In genomic region chr7:101554584-101555268, GRCh38 we compare ENCODE assay signal across 19 cellular contexts.
DNase-seq lines count a peak whose midpoint lies in the region; ATAC-seq and TF ChIP-seq lines count a peak whose summit lies in the region.
"Had no signal": no experiment of that assay in that cellular context is flagged by ENCODE, and none has a peak within 500 bp of the region (broad histone marks: within the 10 kb centered on the region; RNA-seq: fewer than 3 reads in every experiment).

No MANE protein-coding gene starts in this region.

- H3K9ac ChIP-seq in endodermal cell (ENCODE audit: extremely low read depth, low read length, poor library complexity, severe bottlenecking) = no peak overlapping the region
- H3K9ac ChIP-seq: GM23248 had no signal

- H3K36me3 Mint-ChIP-seq in activated CD8-positive, alpha-beta memory T cell treated with anti-CD3 and anti-CD28 coated beads, Interleukin-2, amount 10 ng/mL, durations not matched to agents 7 days and 5 days = no peaks in the 10 kb centered on the region
- H3K36me3 Mint-ChIP-seq in endodermal cell (ENCODE audit: low read depth) = peaks cover 7% of the 10 kb centered on the region
- H3K36me3 Mint-ChIP-seq: CD4-positive, alpha-beta memory T cell had no signal

- WGBS in endodermal cell (ENCODE audit: insufficient coverage in 1 of 2, insufficient read length in 1 of 2), 2 experiments = 90% methylated on average over 4 to 6 of the region's 6 CpGs

- no peaks in the 10 kb centered on the region for H3K27me3 ChIP-seq in endodermal cell (ENCODE audit: control insufficient read depth, insufficient read depth, low read length, poor library complexity, severe bottlenecking)
- H3K27me3 ChIP-seq: BE2C had no signal

- no peak overlapping the region for H3K4me3 ChIP-seq in endodermal cell (ENCODE audit: low read length)
- H3K4me3 ChIP-seq: GM23248 had no signal

- no peaks in the 10 kb centered on the region for H3K27me3 Mint-ChIP-seq in activated CD8-positive, alpha-beta memory T cell treated with anti-CD3 and anti-CD28 coated beads, Interleukin-2, amount 10 ng/mL, durations not matched to agents 7 days and 5 days
- H3K27me3 Mint-ChIP-seq in endodermal cell (ENCODE audit: insufficient read depth) = no peaks in the 10 kb centered on the region

- in situ Hi-C loops in KBM-7 (cut with MboI; ENCODE audit: low pct_unique_long_range_greater_than_20kb, low sequenced_read_pairs) = loop anchor here (25.0 kb wide), 2 partner anchors 708 to 908 kb away; partner anchors contain the start of genes ALKBH4 and LRWD1

- H3K4me1 ChIP-seq in endodermal cell (ENCODE audit: control insufficient read depth, insufficient read depth, low read length) = no peaks in the 10 kb centered on the region
- H3K4me1 ChIP-seq: BE2C had no signal

- peak; percentile 42 for DNase-seq in activated CD8-positive, alpha-beta memory T cell treated with anti-CD3 and anti-CD28 coated beads, Interleukin-2, amount 50 U/mL, for 48 hours
- no peak for DNase-seq in activated CD8-positive, alpha-beta memory T cell treated with anti-CD3 and anti-CD28 coated beads, Interleukin-2, amount 10 ng/mL, durations not matched to agents 7 days and 5 days
- DNase-seq in HuH-7 (ENCODE audit: low spot score) (peak; percentile 6), endodermal cell (peak; percentile 30), ureter (ENCODE audit: low spot score) (peak; percentile 7), NCI-H526 treated with DMSO at 0.1 percent for 48 hours (lab: John Stamatoyannopoulos, UW) (no peak), KBM-7 (no peak), NCI-H146 treated with DMSO at 0.1 percent for 48 hours (lab: John Stamatoyannopoulos, UW; ENCODE audit: unreplicated experiment) (no peak)
- DNase-seq: BE2C; CD4-positive, alpha-beta memory T cell; DMS79; GM23248; HFFc6; NCI-H1417; NCI-H1930; NCI-H2171; NCI-H446; PC-3 had no signal

- CTCF ChIA-PET in activated CD8-positive, alpha-beta memory T cell treated with anti-CD3 and anti-CD28 coated beads, Interleukin-2, amount 10 ng/mL, durations not matched to agents 7 days and 5 days (lab: Charles Lee) = interaction anchor here (1.0 kb wide), 1 partner anchor 11 kb away, joined by 3 read pairs; no protein-coding TSS in a partner anchor

- H3K27ac Mint-ChIP-seq in activated CD8-positive, alpha-beta memory T cell treated with anti-CD3 and anti-CD28 coated beads, Interleukin-2, amount 10 ng/mL, durations not matched to agents 7 days and 5 days = no peak overlapping the region
- H3K27ac Mint-ChIP-seq in endodermal cell = no peak overlapping the region
- H3K27ac Mint-ChIP-seq: CD4-positive, alpha-beta memory T cell; HFFc6 had no signal

- peaks cover 5% of the 10 kb centered on the region for H3K36me3 ChIP-seq in endodermal cell (ENCODE audit: control insufficient read depth, insufficient read depth, low read length)
- H3K36me3 ChIP-seq: BE2C had no signal

- H3K9me3 ChIP-seq in endodermal cell (ENCODE audit: control insufficient read depth, low read length) = no peaks in the 10 kb centered on the region
- H3K9me3 ChIP-seq: BE2C had no signal

- no peak overlapping the region for H3K4me3 Mint-ChIP-seq in activated CD8-positive, alpha-beta memory T cell treated with anti-CD3 and anti-CD28 coated beads, Interleukin-2, amount 10 ng/mL, durations not matched to agents 7 days and 5 days
- no peak overlapping the region for H3K4me3 Mint-ChIP-seq in endodermal cell
- H3K4me3 Mint-ChIP-seq: CD4-positive, alpha-beta memory T cell; HFFc6 had no signal

- TF ChIP-seq CTCF in endodermal cell (conservative IDR thresholded peaks at IDR 0.05) = no peak

- H3K9me3 Mint-ChIP-seq in activated CD8-positive, alpha-beta memory T cell treated with anti-CD3 and anti-CD28 coated beads, Interleukin-2, amount 10 ng/mL, durations not matched to agents 7 days and 5 days (ENCODE audit: low read depth) = no peaks in the 10 kb centered on the region
- H3K9me3 Mint-ChIP-seq in endodermal cell = no peaks in the 10 kb centered on the region
- H3K9me3 Mint-ChIP-seq: HFFc6 had no signal

- no peaks in the 10 kb centered on the region for H3K4me1 Mint-ChIP-seq in activated CD8-positive, alpha-beta memory T cell treated with anti-CD3 and anti-CD28 coated beads, Interleukin-2, amount 10 ng/mL, durations not matched to agents 7 days and 5 days
- no peaks in the 10 kb centered on the region for H3K4me1 Mint-ChIP-seq in endodermal cell

- no peak for ATAC-seq in activated CD8-positive, alpha-beta memory T cell treated with anti-CD3 and anti-CD28 coated beads, Interleukin-2, amount 10 ng/mL, durations not matched to agents 7 days and 5 days
- ATAC-seq: PC-3 had no signal

- H3K27ac ChIP-seq in endodermal cell (ENCODE audit: low read depth, low read length) = no peak overlapping the region
- H3K27ac ChIP-seq: 22Rv1, GM23248 had no signal

Comparison
In these comparisons a context has a peak if more than half of its experiments do, and no peak if none do; other contexts are left out.
1. DNase-seq: peak in activated CD8-positive, alpha-beta memory T cell treated with anti-CD3 and anti-CD28 coated beads, Interleukin-2, amount 50 U/mL, for 48 hours (single experiment), HuH-7 (single experiment), endodermal cell (single experiment) and ureter (single experiment); none in activated CD8-positive, alpha-beta memory T cell treated with anti-CD3 and anti-CD28 coated beads, Interleukin-2, amount 10 ng/mL, durations not matched to agents 7 days and 5 days (single experiment), NCI-H526 treated with DMSO at 0.1 percent for 48 hours (single experiment), KBM-7 (single experiment) and NCI-H146 treated with DMSO at 0.1 percent for 48 hours (single experiment).